ENCODE assay signal across 1 cellular context in the genomic region with DNA sequence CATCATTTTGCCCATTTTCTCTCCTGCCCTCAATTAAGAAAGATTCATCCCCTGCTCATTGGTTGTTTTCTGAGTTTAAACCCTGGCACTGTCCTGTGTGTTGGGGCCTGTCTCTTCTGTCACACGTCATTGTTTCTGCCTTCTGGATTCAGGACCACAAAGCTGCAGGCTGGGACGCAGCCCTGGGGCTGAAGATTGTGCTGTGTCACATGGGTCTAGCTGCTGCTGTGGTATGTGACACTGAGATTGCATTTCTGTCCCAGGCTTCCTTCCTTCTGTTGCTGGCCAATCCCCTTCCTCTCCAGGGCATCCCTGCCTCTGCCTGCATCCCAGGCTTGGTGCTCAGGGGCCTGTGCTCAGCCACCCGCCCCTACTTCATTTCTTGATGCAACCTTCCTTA.
TF ChIP-seq lines count a peak whose summit lies in the region.

No MANE protein-coding gene starts in this region.

TF ChIP-seq in H1, 55 proteins besides CTCF, POLR2A, EP300 and RAD21:
- TF ChIP-seq GABPA (IDR thresholded peaks at IDR 0.05; ENCODE audit: borderline replicate concordance, insufficient read depth, low read length) (no peak), HDAC6 (IDR thresholded peaks at IDR 0.05; ENCODE audit: low read depth, low read length) (no peak), KDM4A (IDR thresholded peaks at IDR 0.05; ENCODE audit: low read depth, low read length, severe bottlenecking) (no peak), TAF7 (optimal IDR thresholded peaks at IDR 0.05; ENCODE audit: borderline replicate concordance, low read depth, low read length) (no peak), RBBP5 (IDR thresholded peaks at IDR 0.05; ENCODE audit: borderline replicate concordance, low read depth, low read length) (no peak), RNF2 (IDR thresholded peaks at IDR 0.05; ENCODE audit: borderline replicate concordance, low read depth, low read length, missing control alignments, poor library complexity, severe bottlenecking) (no peak), TEAD4 (IDR thresholded peaks at IDR 0.05; ENCODE audit: low read depth, low read length) (no peak), PHF8 (conservative IDR thresholded peaks at IDR 0.05; ENCODE audit: low read depth, low read length) (no peak), CHD1 (IDR thresholded peaks at IDR 0.05; ENCODE audit: low read depth, low read length) (no peak), CTBP2 (IDR thresholded peaks at IDR 0.05; ENCODE audit: borderline replicate concordance, insufficient read depth, insufficient read length, low read length) (no peak), RXRA (IDR thresholded peaks at IDR 0.05; ENCODE audit: insufficient read depth, low read depth, low read length) (no peak), SRF (IDR thresholded peaks at IDR 0.05; ENCODE audit: low read depth, low read length) (no peak), HDAC2 (IDR thresholded peaks at IDR 0.05; ENCODE audit: borderline replicate concordance in 1 of 2, low read depth in 2 of 2, low read length in 2 of 2) (no peak)
- TF ChIP-seq, protein P1, sequence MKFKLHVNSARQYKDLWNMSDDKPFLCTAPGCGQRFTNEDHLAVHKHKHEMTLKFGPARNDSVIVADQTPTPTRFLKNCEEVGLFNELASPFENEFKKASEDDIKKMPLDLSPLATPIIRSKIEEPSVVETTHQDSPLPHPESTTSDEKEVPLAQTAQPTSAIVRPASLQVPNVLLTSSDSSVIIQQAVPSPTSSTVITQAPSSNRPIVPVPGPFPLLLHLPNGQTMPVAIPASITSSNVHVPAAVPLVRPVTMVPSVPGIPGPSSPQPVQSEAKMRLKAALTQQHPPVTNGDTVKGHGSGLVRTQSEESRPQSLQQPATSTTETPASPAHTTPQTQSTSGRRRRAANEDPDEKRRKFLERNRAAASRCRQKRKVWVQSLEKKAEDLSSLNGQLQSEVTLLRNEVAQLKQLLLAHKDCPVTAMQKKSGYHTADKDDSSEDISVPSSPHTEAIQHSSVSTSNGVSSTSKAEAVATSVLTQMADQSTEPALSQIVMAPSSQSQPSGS (IDR thresholded peaks at IDR 0.05; ENCODE audit: low read length) = no peak
- TF ChIP-seq, protein P2, sequence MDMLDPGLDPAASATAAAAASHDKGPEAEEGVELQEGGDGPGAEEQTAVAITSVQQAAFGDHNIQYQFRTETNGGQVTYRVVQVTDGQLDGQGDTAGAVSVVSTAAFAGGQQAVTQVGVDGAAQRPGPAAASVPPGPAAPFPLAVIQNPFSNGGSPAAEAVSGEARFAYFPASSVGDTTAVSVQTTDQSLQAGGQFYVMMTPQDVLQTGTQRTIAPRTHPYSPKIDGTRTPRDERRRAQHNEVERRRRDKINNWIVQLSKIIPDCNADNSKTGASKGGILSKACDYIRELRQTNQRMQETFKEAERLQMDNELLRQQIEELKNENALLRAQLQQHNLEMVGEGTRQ (IDR thresholded peaks at IDR 0.05; ENCODE audit: low read length) = no peak
- TF ChIP-seq, protein P3, sequence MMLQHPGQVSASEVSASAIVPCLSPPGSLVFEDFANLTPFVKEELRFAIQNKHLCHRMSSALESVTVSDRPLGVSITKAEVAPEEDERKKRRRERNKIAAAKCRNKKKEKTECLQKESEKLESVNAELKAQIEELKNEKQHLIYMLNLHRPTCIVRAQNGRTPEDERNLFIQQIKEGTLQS (IDR thresholded peaks at IDR 0.05; ENCODE audit: insufficient read depth, low read depth, low read length) = no peak
